1 cellular context compared by ENCODE assay signal in genomic region chr5:172114875-172115422, GRCh38.
TF ChIP-seq lines count a peak whose summit lies in the region.

No MANE protein-coding gene starts in this region.

TF ChIP-seq in GM12878, 131 proteins besides CTCF, POLR2A, EP300 and RAD21 (continued from another document):
- TF ChIP-seq IRF4 (IDR thresholded peaks at IDR 0.05; ENCODE audit: low read depth, low read length): no peak
- no peak for TF ChIP-seq ZBTB33 (IDR thresholded peaks at IDR 0.05)
- TF ChIP-seq SUZ12 (IDR thresholded peaks at IDR 0.05; ENCODE audit: unreplicated experiment): no peak
- TF ChIP-seq BCLAF1 (IDR thresholded peaks at IDR 0.05): no peak
- peak; percentile 70; the same call in 1 of the 2 replicates for TF ChIP-seq SPI1 (IDR thresholded peaks at IDR 0.05; ENCODE audit: borderline replicate concordance, insufficient read depth, low read depth, low read length)
- TF ChIP-seq TARDBP (IDR thresholded peaks at IDR 0.05; ENCODE audit: borderline replicate concordance): peak; percentile 71; the same call in 1 of the 2 replicates
- TF ChIP-seq EZH2 (IDR thresholded peaks at IDR 0.05; ENCODE audit: borderline replicate concordance, control insufficient read depth, low read depth, low read length): no peak
- TF ChIP-seq IKZF1 (conservative IDR thresholded peaks at IDR 0.05): peak; percentile 94
- TF ChIP-seq NR2C2 (IDR thresholded peaks at IDR 0.05; ENCODE audit: borderline replicate concordance, control insufficient read depth, insufficient read length, low read depth): no peak
- TF ChIP-seq RAD51 (IDR thresholded peaks at IDR 0.05): peak; percentile 99
- TF ChIP-seq ZBTB4 (CRISPR knock-in tag; IDR thresholded peaks at IDR 0.05): peak; percentile 94
- TF ChIP-seq MTA2 (IDR thresholded peaks at IDR 0.05; ENCODE audit: low read depth): peak; percentile 69
- TF ChIP-seq YBX1 (IDR thresholded peaks at IDR 0.05): no peak
- TF ChIP-seq ZNF592 (IDR thresholded peaks at IDR 0.05): no peak
- TF ChIP-seq NFXL1 (IDR thresholded peaks at IDR 0.05; ENCODE audit: borderline replicate concordance): no peak
- TF ChIP-seq SRF (IDR thresholded peaks at IDR 0.05; ENCODE audit: low read depth in 2 of 2, low read length in 2 of 2): no peak
- no peak for TF ChIP-seq BCL11A (IDR thresholded peaks at IDR 0.05; ENCODE audit: low read depth, low read length)
- TF ChIP-seq GATAD2B (conservative IDR thresholded peaks at IDR 0.05; ENCODE audit: low read depth): no peak
- TF ChIP-seq HCFC1 (IDR thresholded peaks at IDR 0.05; ENCODE audit: low read length): no peak
- TF ChIP-seq CHD1 (IDR thresholded peaks at IDR 0.05; ENCODE audit: low read depth, low read length): no peak
- TF ChIP-seq NR2C1 (IDR thresholded peaks at IDR 0.05): no peak
- TF ChIP-seq NRF1 (conservative IDR thresholded peaks at IDR 0.05; ENCODE audit: low read depth, low read length): no peak
- no peak; the same call in 1 of the 2 replicates for TF ChIP-seq SIN3A (IDR thresholded peaks at IDR 0.05; ENCODE audit: low read depth, low read length)
- TF ChIP-seq RBBP5 (conservative IDR thresholded peaks at IDR 0.05): no peak
- peak in 1 of 2 experiments; percentile 91; a peak in 2 of 4 replicates for TF ChIP-seq ETV6 (conservative IDR thresholded peaks at IDR 0.05 in 1 of 2, IDR thresholded peaks at IDR 0.05 in 1 of 2; ENCODE audit: borderline replicate concordance in 1 of 2, low read depth in 1 of 2)
- TF ChIP-seq MEF2B (IDR thresholded peaks at IDR 0.05; ENCODE audit: partially characterized antibody, poor library complexity, severe bottlenecking): peak; percentile 85
- TF ChIP-seq SREBF1 (IDR thresholded peaks at IDR 0.05; ENCODE audit: low read length): no peak
- no peak for TF ChIP-seq JUND (IDR thresholded peaks at IDR 0.05; ENCODE audit: low read depth, low read length)
- TF ChIP-seq IRF5 (IDR thresholded peaks at IDR 0.05; ENCODE audit: borderline replicate concordance): 0 out of 2 replicates have a peak, but pooled peaks have one; percentile 12
- TF ChIP-seq MXI1 (IDR thresholded peaks at IDR 0.05; ENCODE audit: low read depth, low read length): peak; percentile 60
- peak; percentile 49 for TF ChIP-seq E4F1 (IDR thresholded peaks at IDR 0.05; ENCODE audit: borderline replicate concordance, partially characterized antibody)
- peak; percentile 69; the same call in 1 of the 2 replicates for TF ChIP-seq GABPA (IDR thresholded peaks at IDR 0.05; ENCODE audit: low read depth)
- TF ChIP-seq IKZF2 (IDR thresholded peaks at IDR 0.05): peak; percentile 86 to 91
- peak; percentile 63; the same call in 1 of the 2 replicates for TF ChIP-seq MEF2A (IDR thresholded peaks at IDR 0.05; ENCODE audit: insufficient read depth, low read depth, low read length)
- no peak for TF ChIP-seq E2F8 (IDR thresholded peaks at IDR 0.05; ENCODE audit: low read depth, partially characterized antibody)
- no peak for TF ChIP-seq ZNF274 (IDR thresholded peaks at IDR 0.05; ENCODE audit: insufficient read depth, insufficient read length)
- TF ChIP-seq E2F4 (IDR thresholded peaks at IDR 0.05; ENCODE audit: low read depth, low read length): peak; percentile 86
- peak; percentile 80; the same call in 1 of the 2 replicates for TF ChIP-seq RFX5 (IDR thresholded peaks at IDR 0.05; ENCODE audit: low read depth, low read length)
- TF ChIP-seq NFIC (IDR thresholded peaks at IDR 0.05; ENCODE audit: low read depth, low read length): peak; percentile 84
TF ChIP-seq in GM12878: peak in this region for 68.
